11 cellular contexts compared by ENCODE assay signal in the genomic region with DNA sequence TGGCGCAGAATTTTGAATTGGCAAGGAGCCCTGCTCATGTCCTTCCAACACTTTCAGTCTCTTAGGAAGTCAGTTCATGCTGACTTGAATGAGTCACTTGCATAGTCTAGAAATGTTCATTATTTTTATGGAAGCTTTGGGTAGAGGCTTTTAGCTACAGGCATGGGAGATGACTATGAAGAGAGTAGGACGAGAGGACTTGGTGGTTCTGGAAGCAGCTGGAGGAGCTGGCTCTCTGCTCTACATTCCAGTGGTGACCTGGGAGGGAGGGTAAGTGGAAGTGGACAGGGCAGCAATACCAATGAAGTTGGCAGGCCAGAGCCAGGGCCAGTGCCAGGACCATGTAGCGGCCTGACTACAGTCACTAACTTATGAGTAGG. TPM values are rescaled to one million over a fixed set of nuclear protein-coding genes. Genes with fewer than 3 reads are reported as not detected.
DNase-seq lines count a peak whose midpoint lies in the region; ATAC-seq, FAIRE-seq and TF ChIP-seq lines count a peak whose summit lies in the region.
"Had no signal": no experiment of that assay in that cellular context is flagged by ENCODE, and none has a peak within 500 bp of the region (broad histone marks: within the 10 kb centered on the region; RNA-seq: fewer than 3 reads in every experiment).

No MANE protein-coding gene starts in this region.

- peaks cover 0 to 29% of the 10 kb centered on the region in 2 donors for H3K4me1 ChIP-seq in right atrium auricular region
- H3K4me1 ChIP-seq in skeletal muscle tissue (ENCODE audit: control insufficient read depth in 3 of 3, insufficient read depth in 3 of 3, low read length in 3 of 3), result peaks cover 19 to 40% (median 34%) of the 10 kb centered on the region in 3 donors

- H3K36me3 ChIP-seq in right atrium auricular region (peaks cover 35% of the 10 kb centered on the region), skeletal muscle tissue (ENCODE audit: control insufficient read depth in 3 of 3, insufficient read depth in 3 of 3, low read length in 3 of 3) (peaks cover 21 to 28% (median 25%) of the 10 kb centered on the region in 3 donors)

- no peak for ATAC-seq in GM18861 (IDR thresholded peaks at IDR 0.05; ENCODE audit: unreplicated experiment)

- H3K27ac ChIP-seq in right atrium auricular region, result peak overlapping the region; percentile 22 to 50
- H3K27ac ChIP-seq in skeletal muscle tissue (ENCODE audit: low read depth, low read length), result peak overlapping the region; percentile 37

- H3K9ac ChIP-seq in skeletal muscle tissue (ENCODE audit: low read depth in 1 of 3, low read length in 3 of 3), result no peak overlapping the region

- no peak for TF ChIP-seq POLR2A in H54 (IDR thresholded peaks at IDR 0.05; ENCODE audit: low read depth, low read length)

- DNase-seq in H54 (ENCODE audit: insufficient read length, low spot score), result peak; percentile 47
- peak; percentile 83 for DNase-seq in astrocyte of the hippocampus (ENCODE audit: low read depth, low spot score)
- no peak for DNase-seq in right atrium auricular region (ENCODE audit: low spot score)
- DNase-seq in DMS 273 (lab: John Stamatoyannopoulos, UW; ENCODE audit: unreplicated experiment), result no peak
- DNase-seq in foreskin melanocyte, result no peak
- DNase-seq in NCI-H1694 treated with DMSO at 0.1 percent for 48 hours (lab: John Stamatoyannopoulos, UW), result no peak
- DNase-seq: amniotic stem cell, GF-D8, NCI-H2107 had no signal

- no peak for FAIRE-seq in H54 (lab: Jason Lieb, UNC)

- H3K4me3 ChIP-seq in right atrium auricular region (no peak overlapping the region), skeletal muscle tissue (ENCODE audit: low read length in 3 of 3) (no peak overlapping the region)

- H3K27me3 ChIP-seq in right atrium auricular region (no peaks in the 10 kb centered on the region), skeletal muscle tissue (ENCODE audit: control insufficient read depth in 3 of 3, insufficient read depth in 3 of 3, low read length in 3 of 3) (no peaks in the 10 kb centered on the region)

- H3K9me3 ChIP-seq in right atrium auricular region (no peaks in the 10 kb centered on the region), skeletal muscle tissue (ENCODE audit: control insufficient read depth in 3 of 3, low read length in 3 of 3) (no peaks in the 10 kb centered on the region)

- no peak for TF ChIP-seq CTCF in right atrium auricular region (IDR thresholded peaks at IDR 0.05)

RNA-seq across cellular contexts. Expression of gene POLR2H, which starts 7.3 kb away (rescaled TPM):
- total RNA-seq in right atrium auricular region (10 to 100 TPM; 26.8 to 35.5 TPM), skeletal muscle tissue (44.4 TPM)

RNA-seq across cellular contexts. Expression of gene CLCN2, which starts 7.4 kb away (rescaled TPM):
- total RNA-seq in right atrium auricular region (1 to 10 TPM; 1.3 to 2.7 TPM), skeletal muscle tissue (2.6 TPM)

RNA-seq across cellular contexts. Expression of gene THPO, which starts 9.2 kb away (rescaled TPM):
- total RNA-seq in right atrium auricular region (under 1 TPM in 1 of 2 donors, not detected in 1; 0.55 TPM), skeletal muscle tissue (under 0.01 TPM)

RNA-seq across cellular contexts. Expression of gene CHRD, which starts 11.1 kb away (rescaled TPM):
- 10 to 100 TPM in 1 of 2 donors, 1 to 10 TPM in 1; 7.0 to 13.4 TPM for total RNA-seq in right atrium auricular region
- 14.1 TPM for total RNA-seq in skeletal muscle tissue

RNA-seq across cellular contexts. Expression of gene FAM131A, which starts 31.4 kb away (rescaled TPM):
- total RNA-seq in right atrium auricular region (10 to 100 TPM; 33.7 to 45.8 TPM), skeletal muscle tissue (9.4 TPM)

Comparison
In these comparisons a context has a peak if more than half of its experiments do, and no peak if none do; other contexts are left out.
1. DNase-seq: peak in H54 (single experiment) and astrocyte of the hippocampus (single experiment); none in right atrium auricular region (single experiment), DMS 273 (single experiment), foreskin melanocyte (single experiment) and NCI-H1694 treated with DMSO at 0.1 percent for 48 hours (single experiment).